In the genomic region with DNA sequence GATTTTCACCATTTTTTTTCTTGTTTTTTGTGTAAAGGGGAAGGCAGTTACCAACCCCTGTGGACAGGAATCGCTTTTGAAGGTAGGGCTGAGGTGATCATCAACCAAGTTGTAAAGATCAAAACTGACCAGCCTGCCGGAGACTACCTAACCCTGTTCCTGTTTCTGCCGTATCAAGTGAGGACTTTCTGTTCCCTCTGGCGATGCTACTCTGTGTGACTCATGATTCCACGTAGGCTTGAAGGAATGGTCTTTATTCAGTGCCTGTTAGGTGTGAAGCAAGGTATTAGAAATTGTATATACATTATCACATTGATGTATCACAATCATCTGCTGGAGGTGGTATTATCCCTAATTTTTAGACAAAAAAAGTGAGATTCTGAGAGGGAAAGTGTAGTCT, we compare ENCODE assay signal across 1 cellular context.
TF ChIP-seq lines count a peak whose summit lies in the region.

No MANE protein-coding gene starts in this region.

TF ChIP-seq in IMR-90, 13 proteins besides CTCF, POLR2A, EP300 and RAD21:
- TF ChIP-seq, protein P1, sequence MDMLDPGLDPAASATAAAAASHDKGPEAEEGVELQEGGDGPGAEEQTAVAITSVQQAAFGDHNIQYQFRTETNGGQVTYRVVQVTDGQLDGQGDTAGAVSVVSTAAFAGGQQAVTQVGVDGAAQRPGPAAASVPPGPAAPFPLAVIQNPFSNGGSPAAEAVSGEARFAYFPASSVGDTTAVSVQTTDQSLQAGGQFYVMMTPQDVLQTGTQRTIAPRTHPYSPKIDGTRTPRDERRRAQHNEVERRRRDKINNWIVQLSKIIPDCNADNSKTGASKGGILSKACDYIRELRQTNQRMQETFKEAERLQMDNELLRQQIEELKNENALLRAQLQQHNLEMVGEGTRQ (IDR thresholded peaks at IDR 0.05; ENCODE audit: low read depth, low read length), result no peak
- 0 out of 2 replicates have a peak, but pooled peaks have one; percentile 12 for TF ChIP-seq FOS (IDR thresholded peaks at IDR 0.05; ENCODE audit: low read depth, low read length)
- TF ChIP-seq, protein P2, sequence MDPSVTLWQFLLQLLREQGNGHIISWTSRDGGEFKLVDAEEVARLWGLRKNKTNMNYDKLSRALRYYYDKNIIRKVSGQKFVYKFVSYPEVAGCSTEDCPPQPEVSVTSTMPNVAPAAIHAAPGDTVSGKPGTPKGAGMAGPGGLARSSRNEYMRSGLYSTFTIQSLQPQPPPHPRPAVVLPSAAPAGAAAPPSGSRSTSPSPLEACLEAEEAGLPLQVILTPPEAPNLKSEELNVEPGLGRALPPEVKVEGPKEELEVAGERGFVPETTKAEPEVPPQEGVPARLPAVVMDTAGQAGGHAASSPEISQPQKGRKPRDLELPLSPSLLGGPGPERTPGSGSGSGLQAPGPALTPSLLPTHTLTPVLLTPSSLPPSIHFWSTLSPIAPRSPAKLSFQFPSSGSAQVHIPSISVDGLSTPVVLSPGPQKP (IDR thresholded peaks at IDR 0.05; ENCODE audit: borderline replicate concordance, low read depth, low read length), result no peak
